7 cellular contexts compared by ENCODE assay signal in genomic region chr1:43976045-43976444, GRCh38. TPM values are rescaled to one million over a fixed set of nuclear protein-coding genes. Genes with fewer than 3 reads are reported as not detected.
DNase-seq lines count a peak whose midpoint lies in the region; ATAC-seq and TF ChIP-seq lines count a peak whose summit lies in the region.

No MANE protein-coding gene starts in this region.

- RAD21 ChIA-PET in HCT116 (lab: Charles Lee; ENCODE audit: low non-redundant PET in 1 of 2, low total read pairs in 2 of 2, uncharacterized antibody in 2 of 2, unreplicated experiment in 2 of 2) = no interaction called here

- H2AFZ ChIP-seq in HCT116 (ENCODE audit: low read depth, low read length, poor library complexity, severe bottlenecking) (no peak overlapping the region), smooth muscle cell (ENCODE audit: low read depth) (no peak overlapping the region)

- intact Hi-C loops in HCT116 (cut with micrococcal nuclease) = no loop called here

- H3K4me3 ChIP-seq in HCT116 (replicated peaks in 1 of 2; ENCODE audit: low read depth in 1 of 2, low read length in 2 of 2) (peak overlapping the region; percentile 92 to 99), smooth muscle cell (peak overlapping the region; percentile 81), WERI-Rb-1 (ENCODE audit: low read depth, low read length) (no peak overlapping the region; the same call in 1 of the 2 replicates)

- peaks cover 9% of the 10 kb centered on the region for H3K36me3 Mint-ChIP-seq in glutamatergic neuron (ENCODE audit: unreplicated experiment)

- no peaks in the 10 kb centered on the region for H3K9me2 ChIP-seq in HCT116 (ENCODE audit: insufficient read depth)

- H4K20me1 ChIP-seq in HCT116 (ENCODE audit: insufficient read depth) (no peaks in the 10 kb centered on the region), smooth muscle cell (ENCODE audit: low read depth) (peaks cover 40% of the 10 kb centered on the region)

- peaks cover 14% of the 10 kb centered on the region for H3K9me3 Mint-ChIP-seq in glutamatergic neuron (ENCODE audit: unreplicated experiment)

- BruUV-seq in HCT116 (replicated peaks; lab: Mats Ljungman, UMichigan) = no TSS peak

- DNase-seq in HCT116 (ENCODE audit: low read depth, low spot score) (no peak), glutamatergic neuron (no peak), smooth muscle cell (lab: John Stamatoyannopoulos, UW; ENCODE audit: unreplicated experiment) (no peak), D341Med (ENCODE audit: low spot score) (no peak), WERI-Rb-1 (no peak), GM20000 (ENCODE audit: low spot score) (no peak)

- H3K4me2 ChIP-seq in HCT116 (ENCODE audit: low read length) (peak overlapping the region; percentile 97), smooth muscle cell (peak overlapping the region; percentile 99)

- TF ChIP-seq CTCF in HCT116 (IDR thresholded peaks at IDR 0.05 in 2 of 3, conservative IDR thresholded peaks at IDR 0.05 in 1 of 3; ENCODE audit: borderline replicate concordance in 1 of 3, insufficient read depth in 1 of 3, low read depth in 2 of 3, low read length in 2 of 3) (0 out of 6 replicates have a peak, but pooled peaks of 2 of the 3 experiments have one; percentile 13 to 24), VCaP (conservative IDR thresholded peaks at IDR 0.05) (0 out of 2 replicates have a peak, but pooled peaks have one; percentile 14), glutamatergic neuron (IDR thresholded peaks at IDR 0.05; ENCODE audit: partially characterized antibody, unreplicated experiment) (peak; percentile 29), smooth muscle cell (IDR thresholded peaks at IDR 0.05; ENCODE audit: borderline replicate concordance, insufficient read depth, poor library complexity, severe bottlenecking) (no peak), WERI-Rb-1 (IDR thresholded peaks at IDR 0.05; ENCODE audit: low read depth, low read length) (no peak), GM20000 (IDR thresholded peaks at IDR 0.05; ENCODE audit: extremely low read depth, missing control alignments) (no peak)

- H3K27me3 Mint-ChIP-seq in glutamatergic neuron (ENCODE audit: unreplicated experiment) = peaks cover 16% of the 10 kb centered on the region

- WGBS in smooth muscle cell (ENCODE audit: low lambda C conversion rate) = 89% methylated on average over 4 of the region's 4 CpGs

- H3K4me1 Mint-ChIP-seq in glutamatergic neuron (ENCODE audit: low read depth, unreplicated experiment) = peaks cover 21% of the 10 kb centered on the region

- H3K27me3 ChIP-seq in HCT116 (ENCODE audit: insufficient read depth, low read length) = no peaks in the 10 kb centered on the region
- no peaks in the 10 kb centered on the region for H3K27me3 ChIP-seq in smooth muscle cell (ENCODE audit: low read depth)
- no peaks in the 10 kb centered on the region for H3K27me3 ChIP-seq in WERI-Rb-1 (ENCODE audit: insufficient read depth, low read depth, severe bottlenecking)

- peaks cover 19% of the 10 kb centered on the region for H3F3A ChIP-seq in smooth muscle cell (ENCODE audit: low read depth)

- TF ChIP-seq RAD21 in HCT116 (IDR thresholded peaks at IDR 0.05; ENCODE audit: low read depth) = no peak

- peak overlapping the region; percentile 55 for H3K27ac Mint-ChIP-seq in glutamatergic neuron (ENCODE audit: unreplicated experiment)

- CTCF ChIA-PET in HCT116 (lab: Charles Lee) = interaction anchor here (2.2 kb wide), 1 partner anchor 41 kb away, joined by 10 read pairs; no protein-coding TSS in a partner anchor

- POLR2A ChIA-PET in HCT116 (lab: Charles Lee) = no interaction called here

- H3K9ac ChIP-seq in HCT116 (ENCODE audit: low read length) (peak overlapping the region; percentile 93), smooth muscle cell (ENCODE audit: low read depth) (peak overlapping the region; percentile 93)

- H3K4me3 Mint-ChIP-seq in glutamatergic neuron (ENCODE audit: unreplicated experiment) = peak overlapping the region; percentile 90

- peaks cover 15 to 48% of the 10 kb centered on the region in 2 experiments; a peak in 3 of 4 replicates for H3K36me3 ChIP-seq in HCT116 (ENCODE audit: control insufficient read depth in 1 of 2, insufficient read depth in 2 of 2, low read length in 2 of 2)
- H3K36me3 ChIP-seq in smooth muscle cell (ENCODE audit: low read depth) = no peaks in the 10 kb centered on the region
- H3K36me3 ChIP-seq in WERI-Rb-1 = peaks cover 55% of the 10 kb centered on the region

- H3K27ac ChIP-seq in HCT116 (ENCODE audit: low read depth, low read length) = peak overlapping the region; percentile 80
- H3K27ac ChIP-seq in VCaP = peak overlapping the region; percentile 90
- H3K27ac ChIP-seq in smooth muscle cell (ENCODE audit: low read depth) = no peak overlapping the region
- H3K27ac ChIP-seq in WERI-Rb-1 = no peak overlapping the region

- H3K79me2 ChIP-seq in HCT116 (ENCODE audit: insufficient read depth, low read length) (peaks cover 63% of the 10 kb centered on the region), smooth muscle cell (ENCODE audit: low read depth) (peaks cover 24% of the 10 kb centered on the region)

- no peak for TF ChIP-seq POLR2A in HCT116 (IDR thresholded peaks at IDR 0.05; ENCODE audit: borderline replicate concordance, extremely low read depth, insufficient read depth, insufficient read length)

- H3K9me3 ChIP-seq in HCT116 (ENCODE audit: control insufficient read depth in 1 of 2, insufficient read depth in 1 of 2, low read depth in 1 of 2, low read length in 2 of 2) = no peaks in the 10 kb centered on the region
- no peaks in the 10 kb centered on the region for H3K9me3 ChIP-seq in smooth muscle cell (replicated peaks; ENCODE audit: low read depth)
- H3K9me3 ChIP-seq in WERI-Rb-1 (ENCODE audit: severe bottlenecking) = no peaks in the 10 kb centered on the region

- ATAC-seq in HCT116 = no peak

- H3K4me1 ChIP-seq in HCT116 (ENCODE audit: control insufficient read depth in 1 of 2, insufficient read depth in 2 of 2, low read length in 2 of 2) (peaks cover 21 to 64% of the 10 kb centered on the region in 2 experiments), smooth muscle cell (ENCODE audit: low read depth) (peaks cover 18% of the 10 kb centered on the region)

TF ChIP-seq in HCT116, 20 proteins besides CTCF, POLR2A, EP300 and RAD21:
- TF ChIP-seq YY1 (IDR thresholded peaks at IDR 0.05; ENCODE audit: extremely low read depth, insufficient replicate concordance, low read depth, low read length) = no peak
- no peak for TF ChIP-seq CEBPB (IDR thresholded peaks at IDR 0.05; ENCODE audit: low read depth)
- no peak for TF ChIP-seq ZFX (IDR thresholded peaks at IDR 0.05)
- no peak for TF ChIP-seq ATF3 (IDR thresholded peaks at IDR 0.05)
- TF ChIP-seq TCF7L2 (IDR thresholded peaks at IDR 0.05; ENCODE audit: borderline replicate concordance, extremely low read depth, insufficient read depth, insufficient read length) = no peak
- no peak for TF ChIP-seq ELF1 (IDR thresholded peaks at IDR 0.05; ENCODE audit: borderline replicate concordance, low read depth)
- TF ChIP-seq SP1 (IDR thresholded peaks at IDR 0.05; ENCODE audit: low read depth) = no peak
- no peak for TF ChIP-seq POLR2AphosphoS5 (IDR thresholded peaks at IDR 0.05; ENCODE audit: low read depth, low read length)
- TF ChIP-seq JUND (IDR thresholded peaks at IDR 0.05) = no peak
- no peak for TF ChIP-seq MAX (IDR thresholded peaks at IDR 0.05)
- no peak for TF ChIP-seq EZH2phosphoT487 (IDR thresholded peaks at IDR 0.05; ENCODE audit: borderline replicate concordance)

RNA-seq across cellular contexts. Expression of gene ATP6V0B, which starts 1.3 kb away (rescaled TPM):
- 122 TPM for total RNA-seq in HCT116 (2021; ENCODE audit: unreplicated experiment)
- 142 and 154 TPM in 2 replicates for polyA plus RNA-seq in HCT116 (2012)
- 208 TPM for total RNA-seq in glutamatergic neuron (ENCODE audit: unreplicated experiment)
- total RNA-seq in smooth muscle cell = 95.3 and 106 TPM in 2 replicates
- 203 and 222 TPM in 2 replicates for polyA plus RNA-seq in smooth muscle cell

RNA-seq across cellular contexts. Expression of gene B4GALT2, which starts 3.0 kb away (rescaled TPM):
- total RNA-seq in HCT116 (2021; ENCODE audit: unreplicated experiment) = 76.8 TPM
- 63.9 and 73.1 TPM in 2 replicates for polyA plus RNA-seq in HCT116 (2012)
- total RNA-seq in glutamatergic neuron (ENCODE audit: unreplicated experiment) = 45.7 TPM
- 52.4 and 67.0 TPM in 2 replicates for total RNA-seq in smooth muscle cell
- 113 and 135 TPM in 2 replicates for polyA plus RNA-seq in smooth muscle cell

RNA-seq across cellular contexts. Expression of gene DPH2, which starts 6.2 kb away (rescaled TPM):
- total RNA-seq in HCT116 (2021; ENCODE audit: unreplicated experiment) = 53.2 TPM
- 31.5 and 32.2 TPM in 2 replicates for polyA plus RNA-seq in HCT116 (2012)
- 25.3 TPM for total RNA-seq in glutamatergic neuron (ENCODE audit: unreplicated experiment)
- total RNA-seq in smooth muscle cell = 9.8 and 23.5 TPM in 2 replicates
- 20.3 and 26.5 TPM in 2 replicates for polyA plus RNA-seq in smooth muscle cell

RNA-seq across cellular contexts. Expression of gene CCDC24, which starts 15.4 kb away (rescaled TPM):
- total RNA-seq in HCT116 (2021; ENCODE audit: unreplicated experiment) = 23.3 TPM
- polyA plus RNA-seq in HCT116 (2012) = 20.0 and 20.7 TPM in 2 replicates
- 6.3 TPM for total RNA-seq in glutamatergic neuron (ENCODE audit: unreplicated experiment)
- 6.5 and 7.3 TPM in 2 replicates for total RNA-seq in smooth muscle cell
- polyA plus RNA-seq in smooth muscle cell = 11.4 and 16.6 TPM in 2 replicates

RNA-seq across cellular contexts. Expression of gene IPO13, which starts 29.3 kb away (rescaled TPM):
- total RNA-seq in HCT116 (2021; ENCODE audit: unreplicated experiment) = 18.7 TPM
- polyA plus RNA-seq in HCT116 (2012) = 16.2 and 18.9 TPM in 2 replicates
- 53.2 TPM for total RNA-seq in glutamatergic neuron (ENCODE audit: unreplicated experiment)
- 10.4 and 11.2 TPM in 2 replicates for total RNA-seq in smooth muscle cell
- 19.3 and 21.2 TPM in 2 replicates for polyA plus RNA-seq in smooth muscle cell

Comparison
In these comparisons a context has a peak if more than half of its experiments do, and no peak if none do; other contexts are left out.
1. H3K27ac ChIP-seq: peak in HCT116 (single experiment) and VCaP (single experiment); none in smooth muscle cell (single experiment) and WERI-Rb-1 (single experiment).
2. CTCF ChIP-seq: peak in HCT116 (2 of 3), VCaP (single experiment) and glutamatergic neuron (single experiment); none in smooth muscle cell (single experiment), WERI-Rb-1 (single experiment) and GM20000 (single experiment).